ENCODE assay signal across 10 cellular contexts in the genomic region with DNA sequence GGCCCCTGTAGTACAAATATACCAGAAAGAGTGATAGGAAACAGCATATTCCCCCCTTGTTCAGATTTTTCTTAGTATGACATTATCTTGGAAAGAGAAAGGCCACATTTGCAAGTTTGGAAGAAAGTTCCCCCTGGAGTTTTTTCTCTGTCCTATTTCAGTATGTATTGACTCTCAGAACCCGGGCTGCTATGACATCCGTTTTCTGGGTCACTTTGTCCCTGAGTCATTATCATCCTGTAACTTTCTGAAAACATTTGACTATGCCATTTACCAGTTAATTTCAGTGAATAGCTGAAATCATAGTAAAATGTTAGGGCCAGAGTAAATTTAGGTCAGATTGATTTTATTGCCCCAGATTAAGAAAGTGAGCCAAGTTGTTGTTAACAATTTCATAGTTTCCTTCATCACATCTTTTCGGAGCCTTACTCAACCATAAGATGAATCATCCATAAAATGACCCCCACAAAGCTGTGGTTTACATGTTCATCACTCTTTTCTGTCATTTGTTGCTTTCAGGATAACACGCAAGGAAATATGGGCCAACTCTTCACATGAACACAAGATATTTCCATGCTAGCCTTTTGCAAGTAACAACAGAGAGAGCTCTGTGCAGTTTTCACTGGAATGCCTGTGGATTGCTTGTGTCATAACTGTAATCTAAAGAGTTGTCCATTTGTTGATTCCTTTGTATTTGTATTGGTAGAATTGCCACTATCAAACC. TPM values are rescaled to one million over a fixed set of nuclear protein-coding genes. Genes with fewer than 3 reads are reported as not detected.
DNase-seq lines count a peak whose midpoint lies in the region; ATAC-seq and TF ChIP-seq lines count a peak whose summit lies in the region.
"Had no signal": no experiment of that assay in that cellular context is flagged by ENCODE, and none has a peak within 500 bp of the region (broad histone marks: within the 10 kb centered on the region; RNA-seq: fewer than 3 reads in every experiment).

No MANE protein-coding gene starts in this region.

- H3K36me3 ChIP-seq in OCI-LY3 (replicated peaks; ENCODE audit: low read depth, low read length), result no peaks in the 10 kb centered on the region
- no peaks in the 10 kb centered on the region for H3K36me3 ChIP-seq in thoracic aorta
- no peaks in the 10 kb centered on the region for H3K36me3 ChIP-seq in gastrocnemius medialis

- peak overlapping the region; percentile 69 for H3K9ac ChIP-seq in OCI-LY3 (ENCODE audit: low read length)
- H3K9ac ChIP-seq: parathyroid adenoma had no signal

- H2AFZ ChIP-seq in OCI-LY3 (ENCODE audit: low read depth, low read length), result peak overlapping the region; percentile 39; the same call in 1 of the 2 replicates
- H2AFZ ChIP-seq: parathyroid adenoma had no signal

- in situ Hi-C loops in gastrocnemius medialis (cut with MboI; ENCODE audit: low sequenced_read_pairs in 4 of 4), result no loop called here

- peaks cover 8% of the 10 kb centered on the region for H3K79me2 ChIP-seq in OCI-LY3 (ENCODE audit: low read length)
- H3K79me2 ChIP-seq: parathyroid adenoma had no signal

- TF ChIP-seq CTCF in OCI-LY3 (IDR thresholded peaks at IDR 0.05; ENCODE audit: low read depth, low read length), result no peak
- no peak for TF ChIP-seq CTCF in foreskin fibroblast (IDR thresholded peaks at IDR 0.05; ENCODE audit: low read depth, low read length)
- no peak for TF ChIP-seq CTCF in thoracic aorta (IDR thresholded peaks at IDR 0.05)
- TF ChIP-seq CTCF in gastrocnemius medialis (IDR thresholded peaks at IDR 0.05 in 4 of 5, conservative IDR thresholded peaks at IDR 0.05 in 1 of 5), result no peak

- no peaks in the 10 kb centered on the region for H4K20me1 ChIP-seq in OCI-LY3 (ENCODE audit: insufficient read depth, low read length)

- H3K4me3 ChIP-seq in OCI-LY3 (ENCODE audit: low read length) (peak overlapping the region; percentile 64), foreskin fibroblast (ENCODE audit: low read depth in 1 of 2, low read length in 2 of 2) (no peak overlapping the region), thoracic aorta (no peak overlapping the region), gastrocnemius medialis (no peak overlapping the region)

- H3K27me3 ChIP-seq in OCI-LY3 (ENCODE audit: low read depth, low read length), result no peaks in the 10 kb centered on the region
- H3K27me3 ChIP-seq in thoracic aorta (replicated peaks; ENCODE audit: insufficient read depth), result no peaks in the 10 kb centered on the region
- H3K27me3 ChIP-seq in gastrocnemius medialis, result no peaks in the 10 kb centered on the region

- ATAC-seq in thoracic aorta (ENCODE audit: insufficient number of reproducible peaks, low FRiP score, low read depth) (peak; percentile 22), gastrocnemius medialis (no peak)

- TF ChIP-seq POLR2A in gastrocnemius medialis (IDR thresholded peaks at IDR 0.05), result no peak

- H3K27ac ChIP-seq in OCI-LY3 (ENCODE audit: low read length) (peak overlapping the region; percentile 96), thoracic aorta (peak overlapping the region; percentile 40 to 58), gastrocnemius medialis (no peak overlapping the region)
- H3K27ac ChIP-seq: 22Rv1, parathyroid adenoma had no signal

- H3K9me3 ChIP-seq in OCI-LY3 (ENCODE audit: insufficient read depth, low read length) (peaks cover 3% of the 10 kb centered on the region; the same call in 1 of the 2 replicates), thoracic aorta (no peaks in the 10 kb centered on the region), gastrocnemius medialis (no peaks in the 10 kb centered on the region)

- H3K4me1 ChIP-seq in OCI-LY3 (ENCODE audit: low read length), result peaks cover 58% of the 10 kb centered on the region
- H3K4me1 ChIP-seq in thoracic aorta (ENCODE audit: control insufficient read depth in 1 of 2, low read depth in 2 of 2), result no peaks in the 10 kb centered on the region
- no peaks in the 10 kb centered on the region for H3K4me1 ChIP-seq in gastrocnemius medialis
- H3K4me1 ChIP-seq: parathyroid adenoma had no signal

- peak; percentile 16 for DNase-seq in SKM-1 treated with dmso at 0.1 percent for 144 hours (lab: John Stamatoyannopoulos, UW; ENCODE audit: unreplicated experiment)
- no peak for DNase-seq in SKM-1 (lab: John Stamatoyannopoulos, UW; ENCODE audit: unreplicated experiment)
- peak; percentile 86 to 87 for DNase-seq in foreskin fibroblast
- DNase-seq in thoracic aorta (ENCODE audit: low spot score), result no peak
- no peak for DNase-seq in gastrocnemius medialis
- no peak for DNase-seq in activated effector memory CD4-positive, alpha-beta T cell treated with anti-CD3 and anti-CD28 coated beads, Interleukin-2, amount 50 U/mL, for 16 hours
- no peak for DNase-seq in central memory CD4-positive, alpha-beta T cell

- intact Hi-C loops in gastrocnemius medialis (cut with DNase I; ENCODE audit: low total_unique reads), result no loop called here

- peak overlapping the region; percentile 72 for H3K4me2 ChIP-seq in OCI-LY3 (ENCODE audit: low read length)

RNA-seq across cellular contexts. Expression of a gene that starts 3.8 kb away (rescaled TPM):
- total RNA-seq in thoracic aorta, result under 1 TPM; 0.14 to 0.56 TPM
- total RNA-seq in gastrocnemius medialis, result not detected

Comparison
In these comparisons a context has a peak if more than half of its experiments do, and no peak if none do; other contexts are left out.
1. DNase-seq: peak in SKM-1 treated with dmso at 0.1 percent for 144 hours (single experiment) and foreskin fibroblast (2 of 2); none in SKM-1 (single experiment), thoracic aorta (single experiment), gastrocnemius medialis (0 of 2), activated effector memory CD4-positive, alpha-beta T cell treated with anti-CD3 and anti-CD28 coated beads, Interleukin-2, amount 50 U/mL, for 16 hours (single experiment) and central memory CD4-positive, alpha-beta T cell (single experiment).
2. H3K27ac ChIP-seq: peak in OCI-LY3 (single experiment) and thoracic aorta (2 of 2); none in gastrocnemius medialis (0 of 4).